In genomic region chr5:150452914-150453313, GRCh38 we compare ENCODE assay signal across 14 cellular contexts. TPM values are rescaled to one million over a fixed set of nuclear protein-coding genes. Genes with fewer than 3 reads are reported as not detected.
DNase-seq lines count a peak whose midpoint lies in the region; ATAC-seq and TF ChIP-seq lines count a peak whose summit lies in the region.
"Had no signal": no experiment of that assay in that cellular context is flagged by ENCODE, and none has a peak within 500 bp of the region (broad histone marks: within the 10 kb centered on the region; RNA-seq: fewer than 3 reads in every experiment).

No MANE protein-coding gene starts in this region.

- H3K4me3 ChIP-seq in HL-60 (replicated peaks; ENCODE audit: insufficient read depth, low read length) (no peak overlapping the region), Loucy (ENCODE audit: low read length, poor library complexity, severe bottlenecking) (no peak overlapping the region), neutrophil (ENCODE audit: low read depth in 1 of 2, low read length in 1 of 2) (peak overlapping the region in 1 of 2 experiments; percentile 25), upper lobe of right lung (no peak overlapping the region)

- H3K79me2 ChIP-seq in Loucy (ENCODE audit: insufficient read depth, low read length) = peaks cover 17% of the 10 kb centered on the region

- peaks cover 24% of the 10 kb centered on the region for H3K4me1 Mint-ChIP-seq in endothelial cell (ENCODE audit: unreplicated experiment)

- no peaks in the 10 kb centered on the region for H3K9me3 ChIP-seq in Loucy (ENCODE audit: insufficient read depth, low read depth, low read length)
- no peaks in the 10 kb centered on the region for H3K9me3 ChIP-seq in neutrophil
- no peaks in the 10 kb centered on the region for H3K9me3 ChIP-seq in upper lobe of right lung

- peaks cover 15% of the 10 kb centered on the region for H4K20me1 ChIP-seq in Loucy (ENCODE audit: insufficient read depth, low read length, poor library complexity, severe bottlenecking)

- H3F3A ChIP-seq in Loucy (ENCODE audit: low read depth) = no peaks in the 10 kb centered on the region

- H3K4me2 ChIP-seq in Loucy (ENCODE audit: low read depth, low read length, poor library complexity, severe bottlenecking) = peak overlapping the region; percentile 42

- no peaks in the 10 kb centered on the region for H3K9me3 Mint-ChIP-seq in endothelial cell (ENCODE audit: unreplicated experiment)

- H3K4me1 ChIP-seq in Loucy (ENCODE audit: insufficient read depth, low read length, poor library complexity, severe bottlenecking) (peaks cover 49% of the 10 kb centered on the region), neutrophil (ENCODE audit: control insufficient read depth in 1 of 2, insufficient read depth in 1 of 2, low read depth in 1 of 2, low read length in 1 of 2) (peaks cover 78 to 82% of the 10 kb centered on the region in 2 experiments), upper lobe of right lung (peaks cover 9% of the 10 kb centered on the region)

- TF ChIP-seq CTCF in HL-60 (IDR thresholded peaks at IDR 0.05; ENCODE audit: insufficient read depth, low read length) (no peak), Loucy (conservative IDR thresholded peaks at IDR 0.05; ENCODE audit: low read length) (no peak), endothelial cell (IDR thresholded peaks at IDR 0.05; ENCODE audit: unreplicated experiment) (no peak), neutrophil (IDR thresholded peaks at IDR 0.05) (no peak), upper lobe of right lung (IDR thresholded peaks at IDR 0.05) (no peak)

- intact Hi-C loops in upper lobe of right lung (cut with DNase I) = no loop called here

- DNase-seq in HL-60 (ENCODE audit: low read depth in 1 of 2, low spot score in 1 of 2) (no peak), endothelial cell (ENCODE audit: low spot score) (no peak), upper lobe of right lung (no peak)
- DNase-seq in NK-92 treated with Interleukin-12 subunit alpha and Interleukin-12 subunit beta, amount 100 ng/mL, for 24 hours (lab: John Stamatoyannopoulos, UW) = no peak
- DNase-seq in activated naive CD4-positive, alpha-beta T cell treated with Interleukin-2 at 50 U/mL for 16 hours = no peak
- DNase-seq: ACHN; CD4-positive, alpha-beta memory T cell; DMS79 treated with DMSO at 0.1 percent for 48 hours; GF-D8; HCEC 1CT had no signal

- H3K36me3 Mint-ChIP-seq in endothelial cell (ENCODE audit: low read depth, unreplicated experiment) = peaks cover 12% of the 10 kb centered on the region

- H3K36me3 ChIP-seq in Loucy (ENCODE audit: insufficient read depth, low read length) = peaks cover under 1% of the 10 kb centered on the region; the same call in 1 of the 2 replicates
- no peaks in the 10 kb centered on the region for H3K36me3 ChIP-seq in neutrophil
- H3K36me3 ChIP-seq in upper lobe of right lung = peaks cover under 1% of the 10 kb centered on the region

- no peaks in the 10 kb centered on the region for H3K9me2 ChIP-seq in Loucy (replicated peaks; ENCODE audit: low read depth, low read length)

- peak overlapping the region; percentile 52 for H3K4me3 Mint-ChIP-seq in endothelial cell (ENCODE audit: unreplicated experiment)
- H3K4me3 Mint-ChIP-seq: CD14-positive monocyte; CD4-positive, alpha-beta memory T cell had no signal

- no peak overlapping the region for H3K27ac Mint-ChIP-seq in endothelial cell (ENCODE audit: unreplicated experiment)

- no peak overlapping the region for H2AFZ ChIP-seq in Loucy (ENCODE audit: low read length)

- peaks cover 10% of the 10 kb centered on the region for H3K27me3 Mint-ChIP-seq in endothelial cell (ENCODE audit: unreplicated experiment)
- H3K27me3 Mint-ChIP-seq: CD4-positive, alpha-beta memory T cell had no signal

- H3K27me3 ChIP-seq in HL-60 (ENCODE audit: insufficient read depth, poor library complexity, severe bottlenecking) = no peaks in the 10 kb centered on the region
- H3K27me3 ChIP-seq in Loucy (ENCODE audit: insufficient read depth, low read length, poor library complexity, severe bottlenecking) = peaks cover 10% of the 10 kb centered on the region
- no peaks in the 10 kb centered on the region for H3K27me3 ChIP-seq in neutrophil
- H3K27me3 ChIP-seq in upper lobe of right lung = no peaks in the 10 kb centered on the region

- H3K9ac ChIP-seq in Loucy (ENCODE audit: low read depth, low read length, poor library complexity, severe bottlenecking) = peak overlapping the region; percentile 52

- H3K27ac ChIP-seq in HL-60 (replicated peaks) (peak overlapping the region; percentile 96), neutrophil (peak overlapping the region; percentile 85), upper lobe of right lung (no peak overlapping the region)

- ATAC-seq in upper lobe of right lung = no peak
- ATAC-seq in HG02759 (IDR thresholded peaks at IDR 0.05; ENCODE audit: unreplicated experiment) = no peak

RNA-seq across cellular contexts. Expression of gene RPS14, which starts 3.4 kb away (rescaled TPM):
- total RNA-seq in endothelial cell (ENCODE audit: unreplicated experiment) (2,784 TPM), upper lobe of right lung (1,578 TPM)

RNA-seq across cellular contexts. Expression of gene CD74, which starts 40.2 kb away (rescaled TPM):
- total RNA-seq in endothelial cell (ENCODE audit: unreplicated experiment) = 170 TPM
- total RNA-seq in upper lobe of right lung = 2,961 TPM

RNA-seq across cellular contexts. Expression of gene NDST1, which starts 55.0 kb away (rescaled TPM):
- total RNA-seq in endothelial cell (ENCODE audit: unreplicated experiment) = 178 TPM
- 143 TPM for total RNA-seq in upper lobe of right lung

Comparison
In these comparisons a context has a peak if more than half of its experiments do, and no peak if none do; other contexts are left out.
1. RNA of gene CD74, which starts 40.2 kb away (total RNA-seq): 2,961 TPM in upper lobe of right lung (single experiment); 170 TPM in endothelial cell (single experiment); every median in the first group is over 10 times any median in the second.